ENCODE assay signal across 21 cellular contexts in the genomic region with DNA sequence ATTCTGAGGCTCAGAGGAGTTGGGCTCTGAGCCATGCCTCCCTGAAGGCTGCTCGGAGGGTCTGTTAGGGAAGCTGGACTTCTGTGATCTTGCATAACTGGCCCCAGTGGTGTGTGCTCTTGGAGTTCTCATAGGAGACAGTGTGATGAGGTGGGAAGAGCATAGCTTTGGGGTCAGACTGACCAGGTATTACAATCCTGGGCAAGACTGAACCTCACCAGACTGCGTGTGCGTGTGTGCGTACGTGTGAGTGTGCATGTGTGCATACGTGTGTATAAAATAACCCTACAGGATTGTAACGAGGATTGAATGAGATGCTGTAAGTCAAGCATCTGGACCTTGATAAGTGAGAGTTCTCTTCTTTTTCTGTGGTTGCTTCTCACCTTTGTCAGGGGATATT. TPM values are rescaled to one million over a fixed set of nuclear protein-coding genes. Genes with fewer than 3 reads are reported as not detected.
DNase-seq lines count a peak whose midpoint lies in the region; ATAC-seq, FAIRE-seq and TF ChIP-seq lines count a peak whose summit lies in the region.
"Had no signal": no experiment of that assay in that cellular context is flagged by ENCODE, and none has a peak within 500 bp of the region (broad histone marks: within the 10 kb centered on the region; RNA-seq: fewer than 3 reads in every experiment).

No MANE protein-coding gene starts in this region.

- POLR2A ChIA-PET in activated naive CD8-positive, alpha-beta T cell treated with anti-CD3 and anti-CD28 coated beads, Interleukin-2, amount 10 ng/mL, durations not matched to agents 7 days and 5 days (lab: Charles Lee) = no interaction called here

- H3K4me3 ChIP-seq in osteoblast (ENCODE audit: insufficient read depth, low read length) = no peak overlapping the region
- H3K4me3 ChIP-seq: A549, GM23248 had no signal

- no peaks in the 10 kb centered on the region for H3K79me2 ChIP-seq in osteoblast (ENCODE audit: insufficient read depth, low read length)

- no peaks in the 10 kb centered on the region for H3K27me3 Mint-ChIP-seq in activated naive CD8-positive, alpha-beta T cell treated with anti-CD3 and anti-CD28 coated beads, Interleukin-2, amount 10 ng/mL, durations not matched to agents 7 days and 5 days
- H3K27me3 Mint-ChIP-seq in activated naive CD8-positive, alpha-beta T cell treated with anti-CD3 and anti-CD28 coated beads, Interleukin-2, amount 50 U/mL, for 24 hours = no peaks in the 10 kb centered on the region

- no peak overlapping the region for H3K4me3 Mint-ChIP-seq in activated naive CD8-positive, alpha-beta T cell treated with anti-CD3 and anti-CD28 coated beads, Interleukin-2, amount 10 ng/mL, durations not matched to agents 7 days and 5 days
- H3K4me3 Mint-ChIP-seq in activated naive CD8-positive, alpha-beta T cell treated with anti-CD3 and anti-CD28 coated beads, Interleukin-2, amount 50 U/mL, for 24 hours = no peak overlapping the region
- H3K4me3 Mint-ChIP-seq: CD8-positive, alpha-beta T cell; H9 had no signal

- TF ChIP-seq CTCF in osteoblast (IDR thresholded peaks at IDR 0.05; ENCODE audit: extremely low read depth, low read depth, low read length) = no peak

- H3K36me3 Mint-ChIP-seq in activated naive CD8-positive, alpha-beta T cell treated with anti-CD3 and anti-CD28 coated beads, Interleukin-2, amount 10 ng/mL, durations not matched to agents 7 days and 5 days = no peaks in the 10 kb centered on the region
- no peaks in the 10 kb centered on the region for H3K36me3 Mint-ChIP-seq in activated naive CD8-positive, alpha-beta T cell treated with anti-CD3 and anti-CD28 coated beads, Interleukin-2, amount 50 U/mL, for 24 hours (ENCODE audit: low read depth)
- H3K36me3 Mint-ChIP-seq: CD8-positive, alpha-beta T cell had no signal

- H3K27ac ChIP-seq in osteoblast (ENCODE audit: low read depth, low read length) = no peak overlapping the region
- H3K27ac ChIP-seq: A549, GM23248 had no signal

- no peaks in the 10 kb centered on the region for H3K36me3 ChIP-seq in osteoblast (ENCODE audit: insufficient read depth, low read length)

- FAIRE-seq in HTR-8/SVneo (lab: Jason Lieb, UNC) = peak; percentile 62
- peak; percentile 5 for FAIRE-seq in urothelium cell line (lab: Jason Lieb, UNC)
- FAIRE-seq: A549, G401.6, GM12892, GM19239 had no signal

- no peak overlapping the region for H2AFZ ChIP-seq in osteoblast (ENCODE audit: low read length)
- H2AFZ ChIP-seq: GM23248 had no signal

- no peaks in the 10 kb centered on the region for H3K9me3 ChIP-seq in osteoblast (ENCODE audit: low read depth, low read length)
- H3K9me3 ChIP-seq: A549, Caco-2 had no signal

- no peaks in the 10 kb centered on the region for H3K4me1 ChIP-seq in osteoblast (ENCODE audit: insufficient read depth, low read length)
- H3K4me1 ChIP-seq: A549, Caco-2 had no signal

- H3K4me1 Mint-ChIP-seq in activated naive CD8-positive, alpha-beta T cell treated with anti-CD3 and anti-CD28 coated beads, Interleukin-2, amount 10 ng/mL, durations not matched to agents 7 days and 5 days = no peaks in the 10 kb centered on the region
- H3K4me1 Mint-ChIP-seq in activated naive CD8-positive, alpha-beta T cell treated with anti-CD3 and anti-CD28 coated beads, Interleukin-2, amount 50 U/mL, for 24 hours = peaks cover 4% of the 10 kb centered on the region

- no peaks in the 10 kb centered on the region for H3K27me3 ChIP-seq in osteoblast (ENCODE audit: insufficient read depth, low read length)

- no peaks in the 10 kb centered on the region for H3K9me3 Mint-ChIP-seq in activated naive CD8-positive, alpha-beta T cell treated with anti-CD3 and anti-CD28 coated beads, Interleukin-2, amount 10 ng/mL, durations not matched to agents 7 days and 5 days
- H3K9me3 Mint-ChIP-seq in activated naive CD8-positive, alpha-beta T cell treated with anti-CD3 and anti-CD28 coated beads, Interleukin-2, amount 50 U/mL, for 24 hours = no peaks in the 10 kb centered on the region
- H3K9me3 Mint-ChIP-seq: CD8-positive, alpha-beta T cell; H9 had no signal

- peak overlapping the region; percentile 23 for H3K27ac Mint-ChIP-seq in activated naive CD8-positive, alpha-beta T cell treated with anti-CD3 and anti-CD28 coated beads, Interleukin-2, amount 10 ng/mL, durations not matched to agents 7 days and 5 days
- no peak overlapping the region for H3K27ac Mint-ChIP-seq in activated naive CD8-positive, alpha-beta T cell treated with anti-CD3 and anti-CD28 coated beads, Interleukin-2, amount 50 U/mL, for 24 hours
- H3K27ac Mint-ChIP-seq: CD8-positive, alpha-beta T cell had no signal

- no peak overlapping the region for H3K4me2 ChIP-seq in osteoblast (ENCODE audit: insufficient read depth, low read length)
- H3K4me2 ChIP-seq: A549 had no signal

- no peak for ATAC-seq in activated naive CD8-positive, alpha-beta T cell treated with anti-CD3 and anti-CD28 coated beads, Interleukin-2, amount 10 ng/mL, durations not matched to agents 7 days and 5 days (ENCODE audit: low read depth)
- ATAC-seq in activated naive CD8-positive, alpha-beta T cell treated with anti-CD3 and anti-CD28 coated beads, Interleukin-2, amount 50 U/mL, for 24 hours = no peak
- ATAC-seq: A549; CD8-positive, alpha-beta T cell had no signal

- DNase-seq in activated naive CD8-positive, alpha-beta T cell treated with anti-CD3 and anti-CD28 coated beads, Interleukin-2, amount 10 ng/mL, durations not matched to agents 7 days and 5 days = no peak
- no peak for DNase-seq in activated naive CD8-positive, alpha-beta T cell treated with anti-CD3 and anti-CD28 coated beads, Interleukin-2, amount 50 U/mL, for 24 hours
- no peak for DNase-seq in HTR-8/SVneo (ENCODE audit: insufficient read length, low spot score)
- peak; percentile 87 for DNase-seq in osteoblast (ENCODE audit: insufficient read length, low spot score, missing footprints)
- DNase-seq in urothelium cell line (ENCODE audit: low spot score) = no peak
- no peak for DNase-seq in NCI-H510A (lab: John Stamatoyannopoulos, UW)
- no peak for DNase-seq in AG08396 (ENCODE audit: low spot score)
- DNase-seq: 8988T; ACHN; C1 segment of cervical spinal cord; Caco-2; CD8-positive, alpha-beta T cell; DMS153; DND-41; GM23248; H9 had no signal

- no peaks in the 10 kb centered on the region for H4K20me1 ChIP-seq in osteoblast (ENCODE audit: insufficient read depth, low read length)

RNA-seq across cellular contexts. Expression of a gene that starts 10.0 kb away (rescaled TPM):
- not detected for total RNA-seq in activated naive CD8-positive, alpha-beta T cell treated with anti-CD3 and anti-CD28 coated beads, Interleukin-2, amount 10 ng/mL, durations not matched to agents 7 days and 5 days
- not detected in 2 replicates for total RNA-seq in osteoblast
- total RNA-seq: Caco-2; CD8-positive, alpha-beta T cell; GM23248; H4; H9 had no signal

RNA-seq across cellular contexts. Expression of a gene that starts 13.3 kb away (rescaled TPM):
- total RNA-seq in activated naive CD8-positive, alpha-beta T cell treated with anti-CD3 and anti-CD28 coated beads, Interleukin-2, amount 10 ng/mL, durations not matched to agents 7 days and 5 days = not detected
- not detected in 2 replicates for total RNA-seq in osteoblast
- total RNA-seq: Caco-2; CD8-positive, alpha-beta T cell; GM23248; H4; H9 had no signal

RNA-seq across cellular contexts. Expression of a gene that starts 13.9 kb away (rescaled TPM):
- total RNA-seq in activated naive CD8-positive, alpha-beta T cell treated with anti-CD3 and anti-CD28 coated beads, Interleukin-2, amount 10 ng/mL, durations not matched to agents 7 days and 5 days = not detected
- total RNA-seq in osteoblast = not detected in 2 replicates
- total RNA-seq: Caco-2; CD8-positive, alpha-beta T cell; GM23248; H4; H9 had no signal

RNA-seq across cellular contexts. Expression of a gene that starts 36.2 kb away (rescaled TPM):
- not detected for total RNA-seq in activated naive CD8-positive, alpha-beta T cell treated with anti-CD3 and anti-CD28 coated beads, Interleukin-2, amount 10 ng/mL, durations not matched to agents 7 days and 5 days
- not detected in 2 replicates for total RNA-seq in osteoblast
- total RNA-seq: Caco-2; CD8-positive, alpha-beta T cell; GM23248; H4; H9 had no signal
